ENCODE assay signal across 22 cellular contexts in the genomic region with DNA sequence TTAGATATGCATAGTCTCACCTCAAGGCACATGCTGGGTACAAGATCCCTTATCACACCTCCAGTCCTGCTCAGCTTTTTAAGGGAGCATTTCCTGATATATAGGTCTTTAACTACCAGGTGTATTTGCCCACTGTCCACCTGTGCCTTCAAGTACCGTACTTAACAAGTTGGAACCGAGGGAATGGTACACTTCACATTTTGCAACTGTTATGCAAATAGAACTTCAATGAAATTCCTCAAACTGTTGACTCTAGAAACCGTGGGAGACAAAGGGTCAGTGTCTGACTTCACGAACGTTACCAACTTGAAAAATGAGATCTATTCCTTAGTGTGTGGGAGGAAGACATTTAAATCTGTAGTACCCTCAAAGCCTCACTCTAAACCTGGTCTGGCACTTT. TPM values are rescaled to one million over a fixed set of nuclear protein-coding genes. Genes with fewer than 3 reads are reported as not detected.
DNase-seq lines count a peak whose midpoint lies in the region; ATAC-seq and TF ChIP-seq lines count a peak whose summit lies in the region.
"Had no signal": no experiment of that assay in that cellular context is flagged by ENCODE, and none has a peak within 500 bp of the region (broad histone marks: within the 10 kb centered on the region; RNA-seq: fewer than 3 reads in every experiment).

No MANE protein-coding gene starts in this region.

- DNase-seq in COLO829 (ENCODE audit: low spot score) (peak; percentile 45), NCI-H187 treated with DMSO at 0.1 percent for 48 hours (lab: John Stamatoyannopoulos, UW) (peak; percentile 34), right lobe of liver (no peak), HFFc6 (no peak), tibial nerve (ENCODE audit: low spot score in 2 of 2) (no peak), NK-92 (lab: John Stamatoyannopoulos, UW; ENCODE audit: unreplicated experiment) (no peak), anterior cingulate cortex (lab: John Stamatoyannopoulos, UW) (no peak)
- DNase-seq: activated CD4-positive, alpha-beta T cell treated with anti-CD3 and anti-CD28 coated beads for 48 hours; activated naive CD8-positive, alpha-beta T cell treated with anti-CD3 and anti-CD28 coated beads, Interleukin-2, amount 50 U/mL, for 24 hours; dermis blood vessel endothelial cell; hippocampal formation; midbrain; NCI-H1105; NCI-H446 treated with DMSO at 0.1 percent for 48 hours; psoas muscle; Right ventricle myocardium superior; small intestine; stimulated activated CD4-positive, alpha-beta T cell treated with anti-CD3 and anti-CD28 coated beads, Interleukin-2, amount 100 ng/mL, for 48 hours; SW 1271 had no signal

- intact Hi-C loops in right lobe of liver (cut with DNase I) = loop anchor here in 1 of 2 donors (5.0 kb wide), 1 partner anchor 108 kb away; no protein-coding TSS in a partner anchor

- H3K4me1 ChIP-seq in right lobe of liver (peaks cover 0 to 5% (median 2%) of the 10 kb centered on the region in 4 donors), tibial nerve (peaks cover 0 to 20% (median 3%) of the 10 kb centered on the region in 4 donors)
- H3K4me1 ChIP-seq: psoas muscle had no signal

- H3K36me3 Mint-ChIP-seq in brain (peaks cover 10% of the 10 kb centered on the region), HFFc6 (ENCODE audit: low read depth) (no peaks in the 10 kb centered on the region)

- TF ChIP-seq EP300 in tibial nerve (IDR thresholded peaks at IDR 0.05) = no peak

- H3K27ac ChIP-seq in right lobe of liver (no peak overlapping the region), tibial nerve (no peak overlapping the region)
- H3K27ac ChIP-seq: BLaER1 treated with 17β-estradiol and CSF1 and Interleukin-3, amounts not matched to agents 10 nM and 100 nM; psoas muscle had no signal

- TF ChIP-seq POLR2A in right lobe of liver (IDR thresholded peaks at IDR 0.05) (no peak), tibial nerve (IDR thresholded peaks at IDR 0.05) (no peak)

- no peaks in the 10 kb centered on the region for H3K36me3 ChIP-seq in right lobe of liver
- no peaks in the 10 kb centered on the region for H3K36me3 ChIP-seq in tibial nerve
- H3K36me3 ChIP-seq: BLaER1 treated with 17β-estradiol and CSF1 and Interleukin-3, amounts not matched to agents 10 nM and 100 nM had no signal

- no peaks in the 10 kb centered on the region for H3K27me3 ChIP-seq in right lobe of liver
- H3K27me3 ChIP-seq in tibial nerve = no peaks in the 10 kb centered on the region

- 25% methylated on average over 5 of the region's 5 CpGs for WGBS in right lobe of liver (ENCODE audit: insufficient coverage, low coverage, low lambda C conversion rate, missing lambda C conversion rate)
- WGBS in tibial nerve, 2 donors = 28 to 32% methylated on average over 5 of the region's 5 CpGs

- H3K9me3 Mint-ChIP-seq in brain (peaks cover 0 to 10% (median 0%) of the 10 kb centered on the region in 5 experiments), HFFc6 (no peaks in the 10 kb centered on the region)
- H3K9me3 Mint-ChIP-seq: activated naive CD8-positive, alpha-beta T cell treated with anti-CD3 and anti-CD28 coated beads, Interleukin-2, amount 50 U/mL, for 24 hours; neural crest cell had no signal

- H3K27ac Mint-ChIP-seq in brain (peak overlapping the region; percentile 47 to 98 (median 90)), HFFc6 (no peak overlapping the region)
- H3K27ac Mint-ChIP-seq: activated naive CD8-positive, alpha-beta T cell treated with anti-CD3 and anti-CD28 coated beads, Interleukin-2, amount 50 U/mL, for 24 hours had no signal

- H3K4me3 Mint-ChIP-seq in brain (peak overlapping the region; percentile 12 to 50 (median 42)), HFFc6 (no peak overlapping the region)
- H3K4me3 Mint-ChIP-seq: activated naive CD8-positive, alpha-beta T cell treated with anti-CD3 and anti-CD28 coated beads, Interleukin-2, amount 50 U/mL, for 24 hours had no signal

- peaks cover 5% of the 10 kb centered on the region for H3K27me3 Mint-ChIP-seq in brain
- no peaks in the 10 kb centered on the region; the same call in 1 of the 2 replicates for H3K27me3 Mint-ChIP-seq in HFFc6 (ENCODE audit: insufficient read depth)

- ATAC-seq in right lobe of liver = peak; percentile 49 to 63 (median 54)
- ATAC-seq: activated naive CD8-positive, alpha-beta T cell treated with anti-CD3 and anti-CD28 coated beads, Interleukin-2, amount 50 U/mL, for 24 hours; psoas muscle had no signal

- TF ChIP-seq CTCF in brain (conservative IDR thresholded peaks at IDR 0.05) (no peak), right lobe of liver (IDR thresholded peaks at IDR 0.05) (no peak), HFFc6 (IDR thresholded peaks at IDR 0.05) (no peak), tibial nerve (IDR thresholded peaks at IDR 0.05) (no peak)

- H3K4me1 Mint-ChIP-seq in brain (peaks cover 96% of the 10 kb centered on the region), HFFc6 (ENCODE audit: low read depth) (peaks cover 15% of the 10 kb centered on the region)

- H3K9me3 ChIP-seq in right lobe of liver = no peaks in the 10 kb centered on the region
- H3K9me3 ChIP-seq in tibial nerve = no peaks in the 10 kb centered on the region
- H3K9me3 ChIP-seq: psoas muscle had no signal

- no peak overlapping the region for H3K4me3 ChIP-seq in right lobe of liver
- H3K4me3 ChIP-seq in tibial nerve = no peak overlapping the region
- H3K4me3 ChIP-seq: BLaER1 treated with 17β-estradiol and CSF1 and Interleukin-3, amounts not matched to agents 10 nM and 100 nM; psoas muscle had no signal

RNA-seq across cellular contexts. Expression of a gene that starts 5.2 kb away (rescaled TPM):
- 17.8 TPM for polyA plus RNA-seq in brain (ENCODE audit: insufficient read depth, low read depth, low replicate concordance)
- total RNA-seq in right lobe of liver = 10 to 100 TPM in 3 of 6 experiments, 1 to 10 TPM in 3; 8.9 to 17.5 (median 10.0) TPM
- 10 to 100 TPM; 32.3 to 39.6 (median 34.9) TPM for total RNA-seq in HFFc6 (2021; fragmentation: NEBNext Ultra II Directional; extraction: Animal tissue kit (Norgen Biotek cat#: 25700))
- total RNA-seq in tibial nerve = 10 to 100 TPM; 25.7 to 55.9 (median 42.5) TPM

Comparison
In these comparisons a context has a peak if more than half of its experiments do, and no peak if none do; other contexts are left out.
1. DNase-seq: peak in COLO829 (single experiment) and NCI-H187 treated with DMSO at 0.1 percent for 48 hours (single experiment); none in right lobe of liver (0 of 3), HFFc6 (single experiment), tibial nerve (0 of 2), NK-92 (single experiment) and anterior cingulate cortex (0 of 58).